Comparison of ENCODE assay signal across 19 cellular contexts in genomic region chr7:35849954-35850353, GRCh38.
"Had no signal": no experiment of that assay in that cellular context is flagged by ENCODE, and none has a peak within 500 bp of the region (broad histone marks: within the 10 kb centered on the region; RNA-seq: fewer than 3 reads in every experiment).

No MANE protein-coding gene starts in this region.

- H3K27ac Mint-ChIP-seq: activated naive CD4-positive, alpha-beta T cell treated with anti-CD3 and anti-CD28 coated beads for 36 hours; dendritic cell treated with granulocyte-macrophage colony-stimulating factor and Interleukin-4, amounts not matched to agents 40 ng/mL and 50 ng/mL, for 4 days; stimulated activated naive CD8-positive, alpha-beta T cell treated with anti-CD3 and anti-CD28 coated beads, Interleukin-15, amount 100 ng/mL, for 72 hours had no signal

- H3K4me3 Mint-ChIP-seq: activated naive CD4-positive, alpha-beta T cell treated with anti-CD3 and anti-CD28 coated beads for 36 hours; dendritic cell treated with granulocyte-macrophage colony-stimulating factor and Interleukin-4, amounts not matched to agents 40 ng/mL and 50 ng/mL, for 4 days; neural crest cell; stimulated activated naive CD8-positive, alpha-beta T cell treated with anti-CD3 and anti-CD28 coated beads, Interleukin-15, amount 100 ng/mL, for 72 hours; T-cell had no signal

- H3K27ac ChIP-seq: body of pancreas, lower lobe of right lung, prostate gland, spleen, tibial artery, uterus had no signal

- ATAC-seq: body of pancreas; stimulated activated naive CD8-positive, alpha-beta T cell treated with anti-CD3 and anti-CD28 coated beads, Interleukin-15, amount 100 ng/mL, for 72 hours; T-cell had no signal

- DNase-seq: activated naive CD4-positive, alpha-beta T cell treated with anti-CD3 and anti-CD28 coated beads for 36 hours; activated T-cell treated with anti-CD3 and anti-CD28 coated beads, Interleukin-2, amount 50 U/mL, for 1 hour; body of pancreas; effector CD4-positive, alpha-beta T cell; erythroblast; foreskin fibroblast; heart right ventricle; kidney; lower lobe of right lung; spleen; stimulated activated CD4-positive, alpha-beta T cell treated with anti-CD3 and anti-CD28 coated beads, Interleukin-4, amount 100 ng/mL, for 4 hours; stimulated activated naive CD8-positive, alpha-beta T cell treated with anti-CD3 and anti-CD28 coated beads, Interleukin-15, amount 100 ng/mL, for 72 hours; T-cell; tibial artery; uterus had no signal

- H3K9me3 ChIP-seq: body of pancreas, heart right ventricle, lower lobe of right lung, prostate gland, spleen, tibial artery, uterus had no signal

- H3K36me3 ChIP-seq: prostate gland, uterus had no signal

- H3K9me3 Mint-ChIP-seq: activated naive CD4-positive, alpha-beta T cell treated with anti-CD3 and anti-CD28 coated beads for 36 hours; dendritic cell treated with granulocyte-macrophage colony-stimulating factor and Interleukin-4, amounts not matched to agents 40 ng/mL and 50 ng/mL, for 4 days; neural crest cell; stimulated activated naive CD8-positive, alpha-beta T cell treated with anti-CD3 and anti-CD28 coated beads, Interleukin-15, amount 100 ng/mL, for 72 hours; T-cell had no signal

- H3K4me1 ChIP-seq: prostate gland had no signal

- H3K27me3 ChIP-seq: body of pancreas, cardiac muscle cell, heart right ventricle, spleen, tibial artery, uterus had no signal

- H3K27me3 Mint-ChIP-seq: dendritic cell treated with granulocyte-macrophage colony-stimulating factor and Interleukin-4, amounts not matched to agents 40 ng/mL and 50 ng/mL, for 4 days; stimulated activated naive CD8-positive, alpha-beta T cell treated with anti-CD3 and anti-CD28 coated beads, Interleukin-15, amount 100 ng/mL, for 72 hours; T-cell had no signal

- H3K4me3 ChIP-seq: body of pancreas, cardiac muscle cell, heart right ventricle, lower lobe of right lung, prostate gland, spleen, tibial artery, uterus had no signal
